Comparison of ENCODE assay signal across 8 cellular contexts in the genomic region with DNA sequence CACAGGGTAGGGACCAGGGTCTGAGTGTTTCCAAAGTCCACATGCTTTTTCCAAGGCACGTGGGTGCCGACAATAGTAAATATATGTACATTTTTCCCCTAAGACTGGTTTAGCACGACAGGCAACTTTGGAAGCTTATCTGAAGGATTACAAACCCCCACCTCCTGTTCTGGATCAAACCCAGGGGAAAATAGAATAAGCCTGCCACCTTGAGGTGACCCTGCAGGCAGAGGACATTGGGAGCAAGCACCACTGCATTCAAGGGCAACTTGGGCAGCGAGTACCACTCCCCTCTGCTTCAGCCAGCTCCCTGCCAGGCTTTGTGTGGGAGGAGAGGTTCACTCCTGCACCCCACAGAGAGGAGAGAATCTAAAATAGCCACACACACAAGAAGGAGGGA. TPM values are rescaled to one million over a fixed set of nuclear protein-coding genes. Genes with fewer than 3 reads are reported as not detected.
A peak's percentile ranks its signal among the peaks of the same experiment; 100 is the strongest.
DNase-seq lines count a peak whose midpoint lies in the region; ATAC-seq and TF ChIP-seq lines count a peak whose summit lies in the region.

No MANE protein-coding gene starts in this region.

- no peaks in the 10 kb centered on the region for H3K4me1 ChIP-seq in osteoblast (ENCODE audit: insufficient read depth, low read length)

- no peaks in the 10 kb centered on the region for H3K27me3 Mint-ChIP-seq in endothelial cell (ENCODE audit: unreplicated experiment)

- ATAC-seq in HG03175 (IDR thresholded peaks at IDR 0.05; ENCODE audit: unreplicated experiment) (no peak), GM19397 (IDR thresholded peaks at IDR 0.05; ENCODE audit: unreplicated experiment) (no peak)

- H4K20me1 ChIP-seq in osteoblast (ENCODE audit: insufficient read depth, low read length) = no peaks in the 10 kb centered on the region

- H3K36me3 Mint-ChIP-seq in endothelial cell (ENCODE audit: low read depth, unreplicated experiment) = no peaks in the 10 kb centered on the region

- peaks cover under 1% of the 10 kb centered on the region for H3K4me1 Mint-ChIP-seq in endothelial cell (ENCODE audit: unreplicated experiment)

- H3K27ac Mint-ChIP-seq in endothelial cell (ENCODE audit: unreplicated experiment) = no peak overlapping the region

- no peaks in the 10 kb centered on the region for H3K79me2 ChIP-seq in osteoblast (ENCODE audit: insufficient read depth, low read length)

- no peaks in the 10 kb centered on the region for H3K9me3 Mint-ChIP-seq in endothelial cell (ENCODE audit: unreplicated experiment)

- H3K36me3 ChIP-seq in osteoblast (ENCODE audit: insufficient read depth, low read length) = no peaks in the 10 kb centered on the region

- H3K4me3 ChIP-seq in osteoblast (ENCODE audit: insufficient read depth, low read length) = no peak overlapping the region

- no peak overlapping the region for H3K27ac ChIP-seq in osteoblast (ENCODE audit: low read depth, low read length)

- no peak overlapping the region for H3K4me2 ChIP-seq in osteoblast (ENCODE audit: insufficient read depth, low read length)

- TF ChIP-seq CTCF in GM20000 (IDR thresholded peaks at IDR 0.05; ENCODE audit: extremely low read depth, missing control alignments) (peak; percentile 60), endothelial cell (IDR thresholded peaks at IDR 0.05; ENCODE audit: unreplicated experiment) (no peak), osteoblast (IDR thresholded peaks at IDR 0.05; ENCODE audit: extremely low read depth, low read depth, low read length) (peak; percentile 34)

- no peak overlapping the region for H3K4me3 Mint-ChIP-seq in endothelial cell (ENCODE audit: unreplicated experiment)

- DNase-seq in A172 (ENCODE audit: low spot score) (peak; percentile 42), GM20000 (ENCODE audit: low spot score) (peak; percentile 36), NCI-H526 (lab: John Stamatoyannopoulos, UW) (peak; percentile 24 to 83), endothelial cell (ENCODE audit: low spot score) (peak; percentile 44), osteoblast (ENCODE audit: insufficient read length, low spot score, missing footprints) (no peak), activated gamma-delta T cell treated with Interleukin-2 at 50 U/mL for 16 hours (no peak)

- no peaks in the 10 kb centered on the region for H3K9me3 ChIP-seq in osteoblast (ENCODE audit: low read depth, low read length)

- H3K27me3 ChIP-seq in osteoblast (ENCODE audit: insufficient read depth, low read length) = peaks cover 3% of the 10 kb centered on the region

- no peak overlapping the region for H2AFZ ChIP-seq in osteoblast (ENCODE audit: low read length)

RNA-seq across cellular contexts. Expression of a gene that starts 44.8 kb away (rescaled TPM):
- not detected in 2 replicates for total RNA-seq in A172 (2014; rRNA removed; shearing (Covaris generic))
- 0.05 TPM for total RNA-seq in endothelial cell (ENCODE audit: unreplicated experiment)
- total RNA-seq in osteoblast = not detected in 2 replicates

Comparison
In these comparisons a context has a peak if more than half of its experiments do, and no peak if none do; other contexts are left out.
1. DNase-seq: peak in A172 (single experiment), GM20000 (single experiment), NCI-H526 (2 of 2) and endothelial cell (single experiment); none in osteoblast (single experiment) and activated gamma-delta T cell treated with Interleukin-2 at 50 U/mL for 16 hours (single experiment).